ENCODE assay signal across 11 cellular contexts in the genomic region with DNA sequence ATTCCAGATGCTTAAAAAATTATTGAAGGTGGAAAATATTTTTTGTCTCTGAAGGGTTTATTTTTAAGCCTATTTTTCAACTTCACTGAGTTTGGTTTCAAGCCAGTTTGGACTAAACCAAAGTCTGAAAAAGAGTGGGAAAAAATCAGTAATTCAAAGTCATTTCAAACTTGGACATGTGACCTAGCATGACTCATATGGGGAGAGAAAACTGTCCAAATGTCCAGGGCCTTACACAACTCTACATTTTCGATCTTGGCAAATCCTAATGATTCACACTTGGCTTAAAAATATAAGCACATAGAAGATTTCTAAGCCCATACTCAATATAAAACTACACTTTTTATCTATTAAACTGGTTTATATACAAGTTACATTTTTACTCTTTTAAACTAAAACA.
DNase-seq lines count a peak whose midpoint lies in the region; ATAC-seq, FAIRE-seq and TF ChIP-seq lines count a peak whose summit lies in the region.
"Had no signal": no experiment of that assay in that cellular context is flagged by ENCODE, and none has a peak within 500 bp of the region (broad histone marks: within the 10 kb centered on the region; RNA-seq: fewer than 3 reads in every experiment).

No MANE protein-coding gene starts in this region.

- no peak for TF ChIP-seq CTCF in astrocyte of the cerebellum (IDR thresholded peaks at IDR 0.05; ENCODE audit: low read depth, low read length, missing control alignments)

- H3K4me1 ChIP-seq in skeletal muscle satellite cell (ENCODE audit: control insufficient read depth, insufficient read depth, low read length): peaks cover 18% of the 10 kb centered on the region

- in situ Hi-C loops in astrocyte of the cerebellum (cut with HindIII; ENCODE audit: low sequenced_read_pairs): no loop called here

- H3K4me2 ChIP-seq in skeletal muscle satellite cell (ENCODE audit: low read length): peak overlapping the region; percentile 15

- DNase-seq in H4 (ENCODE audit: low spot score) (peak; percentile 21), astrocyte of the cerebellum (ENCODE audit: low read depth) (peak; percentile 39), left cardiac atrium (no peak), HTR-8/SVneo (ENCODE audit: insufficient read length, low spot score) (no peak)
- no peak for DNase-seq in stimulated activated CD4-positive, alpha-beta T cell treated with anti-CD3 and anti-CD28 coated beads, Interleukin-12 subunit alpha, Interleukin-12 subunit beta, amount 100 ng/mL, for 4 hours
- DNase-seq: natural killer cell; RPMI8226; stimulated activated CD4-positive, alpha-beta T cell treated with anti-CD3 and anti-CD28 coated beads, Interleukin-2, amount 100 ng/mL, for 48 hours had no signal

- ATAC-seq in left cardiac atrium: peak; percentile 80 to 87
- ATAC-seq in GM19455 (IDR thresholded peaks at IDR 0.05; ENCODE audit: unreplicated experiment): no peak
- no peak for ATAC-seq in HG03025 (IDR thresholded peaks at IDR 0.05; ENCODE audit: low FRiP score, unreplicated experiment)
- ATAC-seq: natural killer cell had no signal

- no peak for FAIRE-seq in HTR-8/SVneo (lab: Jason Lieb, UNC)

- H3K36me3 ChIP-seq in skeletal muscle satellite cell (ENCODE audit: insufficient read depth, low read length): no peaks in the 10 kb centered on the region

- no peaks in the 10 kb centered on the region for H3K27me3 ChIP-seq in skeletal muscle satellite cell (ENCODE audit: control insufficient read depth, insufficient read depth, low read length)

- H3K4me3 ChIP-seq in astrocyte of the cerebellum (ENCODE audit: low read depth, low read length) (no peak overlapping the region), skeletal muscle satellite cell (ENCODE audit: low read length) (no peak overlapping the region)

- intact Hi-C loops in left cardiac atrium (cut with DNase I): no loop called here

- H3K9ac ChIP-seq in skeletal muscle satellite cell (ENCODE audit: low read depth, low read length): peak overlapping the region; percentile 33

- H3K9me3 ChIP-seq in skeletal muscle satellite cell (replicated peaks; ENCODE audit: low read length): no peaks in the 10 kb centered on the region

Comparison
In these comparisons a context has a peak if more than half of its experiments do, and no peak if none do; other contexts are left out.
1. DNase-seq: peak in H4 (single experiment) and astrocyte of the cerebellum (single experiment); none in left cardiac atrium (single experiment), stimulated activated CD4-positive, alpha-beta T cell treated with anti-CD3 and anti-CD28 coated beads, Interleukin-12 subunit alpha, Interleukin-12 subunit beta, amount 100 ng/mL, for 4 hours (single experiment) and HTR-8/SVneo (single experiment).
2. ATAC-seq: peak in left cardiac atrium (2 of 2); none in GM19455 (single experiment) and HG03025 (single experiment).